Comparison of ENCODE assay signal across 35 cellular contexts in the genomic region with DNA sequence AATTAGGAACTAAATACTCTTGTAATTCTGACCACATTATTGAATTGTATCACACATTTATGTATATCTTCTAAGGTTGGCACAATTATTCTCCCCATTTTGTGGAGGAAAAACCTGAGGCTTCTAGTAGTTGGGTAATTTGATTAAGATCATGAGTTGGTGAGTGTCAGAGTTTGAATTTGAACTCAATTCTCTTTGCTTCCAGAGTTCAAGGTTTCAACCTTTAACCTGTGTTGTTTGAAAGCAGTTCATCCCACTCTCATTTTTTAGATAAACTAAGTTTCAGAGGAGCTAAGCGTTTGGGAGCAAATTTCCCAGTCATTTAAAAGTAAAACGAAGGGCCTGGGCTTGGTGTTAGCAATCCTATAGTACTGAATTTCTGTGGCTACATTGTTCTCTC.
"Had no signal": no experiment of that assay in that cellular context is flagged by ENCODE, and none has a peak within 500 bp of the region (broad histone marks: within the 10 kb centered on the region; RNA-seq: fewer than 3 reads in every experiment).

No MANE protein-coding gene starts in this region.

- H3K4me1 ChIP-seq: adrenal gland, ascending aorta, body of pancreas, breast epithelium had no signal

- FAIRE-seq: astrocyte, bronchial epithelial cell had no signal

- H3K27ac ChIP-seq: adrenal gland, ascending aorta, body of pancreas, brain microvascular endothelial cell, breast epithelium, cardiac muscle cell had no signal

- H3K4me3 ChIP-seq: adrenal gland, ascending aorta, body of pancreas, breast epithelium, cardiac muscle cell had no signal

- H3K9me3 ChIP-seq: adrenal gland, ascending aorta, body of pancreas, breast epithelium had no signal

- ATAC-seq: activated naive CD4-positive, alpha-beta T cell treated with anti-CD3 and anti-CD28 coated beads, Interleukin-2, amount 50 U/mL, for 72 hours; activated naive CD8-positive, alpha-beta T cell treated with anti-CD3 and anti-CD28 coated beads, Interleukin-2, amount 50 U/mL, for 24 hours; activated T-cell treated with anti-CD3 and anti-CD28 coated beads, Interleukin-2, amount 50 U/mL, for 4 hours; activated T-cell treated with anti-CD3 and anti-CD28 coated beads, Interleukin-2, amount 50 U/mL, for 72 hours; activated T-helper 17 cell treated with anti-CD3 and anti-CD28 coated beads, Interleukin-2, amount 50 U/mL, for 72 hours; body of pancreas had no signal

- DNase-seq: activated effector memory CD4-positive, alpha-beta T cell treated with anti-CD3 and anti-CD28 coated beads, Interleukin-2, amount 50 U/mL, for 16 hours; activated effector memory CD4-positive, alpha-beta T cell treated with Interleukin-2 at 50 U/mL for 16 hours; activated gamma-delta T cell; activated gamma-delta T cell treated with Interleukin-2 at 50 U/mL for 16 hours; activated naive CD4-positive, alpha-beta T cell; activated naive CD4-positive, alpha-beta T cell treated with anti-CD3 and anti-CD28 coated beads for 36 hours; activated naive CD4-positive, alpha-beta T cell treated with anti-CD3 and anti-CD28 coated beads, Interleukin-2, amount 10 ng/mL, durations not matched to agents 7 days and 5 days; activated naive CD4-positive, alpha-beta T cell treated with anti-CD3 and anti-CD28 coated beads, Interleukin-2, amount 50 U/mL, for 16 hours; activated naive CD4-positive, alpha-beta T cell treated with Interleukin-2 at 50 U/mL for 16 hours; activated naive CD8-positive, alpha-beta T cell treated with anti-CD3 and anti-CD28 coated beads for 36 hours; activated naive CD8-positive, alpha-beta T cell treated with anti-CD3 and anti-CD28 coated beads, Interleukin-2, amount 10 ng/mL, durations not matched to agents 7 days and 5 days; activated naive CD8-positive, alpha-beta T cell treated with anti-CD3 and anti-CD28 coated beads, Interleukin-2, amount 50 U/mL, for 24 hours; activated T-cell treated with anti-CD3 and anti-CD28 coated beads for 4 hours; activated T-cell treated with anti-CD3 and anti-CD28 coated beads, Interleukin-2, amount 50 U/mL, for 1 hour; activated T-cell treated with anti-CD3 and anti-CD28 coated beads, Interleukin-2, amount 50 U/mL, for 24 hours; activated T-cell treated with anti-CD3 and anti-CD28 coated beads, Interleukin-2, amount 50 U/mL, for 4 hours; activated T-cell treated with anti-CD3 and anti-CD28 coated beads, Interleukin-2, amount 50 U/mL, for 48 hours; activated T-cell treated with anti-CD3 and anti-CD28 coated beads, Interleukin-2, amount 50 U/mL, for 72 hours; adrenal gland; amniotic stem cell; amygdala; anterior cingulate cortex; aorta; body of pancreas; brain microvascular endothelial cell; caudate nucleus; central memory CD4-positive, alpha-beta T cell; cerebellar nuclear complex had no signal

- H3K27me3 ChIP-seq: adrenal gland, ascending aorta, body of pancreas, brain microvascular endothelial cell, breast epithelium, cardiac muscle cell had no signal

- H3K36me3 ChIP-seq: adrenal gland, ascending aorta, brain microvascular endothelial cell, breast epithelium, cardiac muscle cell had no signal
